ENCODE assay signal across 30 cellular contexts in genomic region chr6:34654061-34654460, GRCh38. TPM values are rescaled to one million over a fixed set of nuclear protein-coding genes. Genes with fewer than 3 reads are reported as not detected.
A peak's percentile ranks its signal among the peaks of the same experiment; 100 is the strongest.
DNase-seq lines count a peak whose midpoint lies in the region; ATAC-seq and TF ChIP-seq lines count a peak whose summit lies in the region.
"Had no signal": no experiment of that assay in that cellular context is flagged by ENCODE, and none has a peak within 500 bp of the region (broad histone marks: within the 10 kb centered on the region; RNA-seq: fewer than 3 reads in every experiment).

No MANE protein-coding gene starts in this region.

- H3K27ac ChIP-seq in uterus = no peak overlapping the region
- H3K27ac ChIP-seq: adrenal gland, esophagus squamous epithelium, foreskin keratinocyte, SJCRH30, suprapubic skin had no signal

- H3K4me1 ChIP-seq in uterus = peaks cover 9 to 11% of the 10 kb centered on the region in 2 donors

- no peak for TF ChIP-seq CTCF in uterus (IDR thresholded peaks at IDR 0.05)

- H3K36me3 ChIP-seq in uterus = no peaks in the 10 kb centered on the region

- no peaks in the 10 kb centered on the region for H3K27me3 Mint-ChIP-seq in activated CD4-positive, alpha-beta T cell treated with anti-CD3 and anti-CD28 coated beads for 36 hours
- no peaks in the 10 kb centered on the region for H3K27me3 Mint-ChIP-seq in stimulated activated naive B cell treated with anti-CD40 and anti-IgM and Interleukin-4, amounts not matched to agents 10 μg/mL and 1 μg/mL and 100 μg/mL, for 72 hours
- H3K27me3 Mint-ChIP-seq: activated naive CD4-positive, alpha-beta T cell treated with anti-CD3 and anti-CD28 coated beads, Interleukin-2, amount 10 ng/mL, durations not matched to agents 7 days and 5 days; activated T-helper 17 cell treated with anti-CD3 and anti-CD28 coated beads, Interleukin-2, amount 50 U/mL, for 72 hours; naive thymus-derived CD4-positive, alpha-beta T cell had no signal

- no peaks in the 10 kb centered on the region for H3K9me3 Mint-ChIP-seq in activated CD4-positive, alpha-beta T cell treated with anti-CD3 and anti-CD28 coated beads for 36 hours (ENCODE audit: low read depth)
- no peaks in the 10 kb centered on the region for H3K9me3 Mint-ChIP-seq in stimulated activated naive B cell treated with anti-CD40 and anti-IgM and Interleukin-4, amounts not matched to agents 10 μg/mL and 1 μg/mL and 100 μg/mL, for 72 hours
- H3K9me3 Mint-ChIP-seq: activated naive CD4-positive, alpha-beta T cell treated with anti-CD3 and anti-CD28 coated beads, Interleukin-2, amount 10 ng/mL, durations not matched to agents 7 days and 5 days; activated T-helper 17 cell treated with anti-CD3 and anti-CD28 coated beads, Interleukin-2, amount 50 U/mL, for 72 hours; CD8-positive, alpha-beta T cell; H9; naive thymus-derived CD4-positive, alpha-beta T cell; WTC11 had no signal

- H3K27ac Mint-ChIP-seq in activated CD4-positive, alpha-beta T cell treated with anti-CD3 and anti-CD28 coated beads for 36 hours = peak overlapping the region; percentile 13
- peak overlapping the region; percentile 59 for H3K27ac Mint-ChIP-seq in stimulated activated naive B cell treated with anti-CD40 and anti-IgM and Interleukin-4, amounts not matched to agents 10 μg/mL and 1 μg/mL and 100 μg/mL, for 72 hours
- H3K27ac Mint-ChIP-seq: activated naive CD4-positive, alpha-beta T cell treated with anti-CD3 and anti-CD28 coated beads, Interleukin-2, amount 10 ng/mL, durations not matched to agents 7 days and 5 days; CD8-positive, alpha-beta T cell; H9; WTC11 had no signal

- H3K36me3 Mint-ChIP-seq in activated CD4-positive, alpha-beta T cell treated with anti-CD3 and anti-CD28 coated beads for 36 hours (ENCODE audit: low read depth) = peaks cover 18% of the 10 kb centered on the region
- H3K36me3 Mint-ChIP-seq in stimulated activated naive B cell treated with anti-CD40 and anti-IgM and Interleukin-4, amounts not matched to agents 10 μg/mL and 1 μg/mL and 100 μg/mL, for 72 hours = peaks cover 9 to 14% of the 10 kb centered on the region in 2 donors

- CTCF ChIA-PET in activated CD4-positive, alpha-beta T cell treated with anti-CD3 and anti-CD28 coated beads for 36 hours (lab: Charles Lee) = interaction anchor here (0.6 to 1.3 kb wide), 3 partner anchors 11 to 160 kb away, joined by 3 to 4 read pairs (median 4); no protein-coding TSS in a partner anchor

- intact Hi-C loops in activated CD4-positive, alpha-beta T cell treated with anti-CD3 and anti-CD28 coated beads for 36 hours (cut with DNase I, micrococcal nuclease) = loop anchor here in 1 of 2 experiments (10.0 kb wide), 1 partner anchor 231 kb away; the partner anchor contains the start of genes ANKS1A and TAF11
- intact Hi-C loops in uterus (cut with DNase I; ENCODE audit: low total_unique reads) = no loop called here

- ATAC-seq in activated CD4-positive, alpha-beta T cell treated with anti-CD3 and anti-CD28 coated beads for 36 hours = no peak
- ATAC-seq in stimulated activated naive B cell treated with anti-CD40 and anti-IgM and Interleukin-4, amounts not matched to agents 10 μg/mL and 1 μg/mL and 100 μg/mL, for 72 hours (replicated peaks) = no peak
- ATAC-seq: activated T-helper 17 cell treated with anti-CD3 and anti-CD28 coated beads, Interleukin-2, amount 50 U/mL, for 72 hours; CD8-positive, alpha-beta T cell; foreskin keratinocyte; heart left ventricle; naive thymus-derived CD4-positive, alpha-beta T cell; WTC11 had no signal

- no peak overlapping the region for H3K4me3 ChIP-seq in uterus
- H3K4me3 ChIP-seq: adrenal gland, dorsolateral prefrontal cortex, esophagus squamous epithelium, heart left ventricle, SJCRH30, suprapubic skin had no signal

- POLR2A ChIA-PET in activated CD4-positive, alpha-beta T cell treated with anti-CD3 and anti-CD28 coated beads for 36 hours (lab: Charles Lee) = no interaction called here

- no peak for DNase-seq in activated CD4-positive, alpha-beta T cell treated with anti-CD3 and anti-CD28 coated beads for 36 hours
- no peak for DNase-seq in activated CD4-positive, alpha-beta T cell treated with anti-CD3 and anti-CD28 coated beads, Interleukin-2, amount 50 U/mL, for 1 hour
- peak; percentile 77 for DNase-seq in NCI-H2171 treated with DMSO at 0.1 percent for 48 hours (lab: John Stamatoyannopoulos, UW)
- DNase-seq in cerebellar nuclear complex (lab: John Stamatoyannopoulos, UW) = peak; percentile 75 to 97
- no peak for DNase-seq in stimulated activated naive B cell treated with anti-CD40 and anti-IgM and Interleukin-4, amounts not matched to agents 10 μg/mL and 1 μg/mL and 100 μg/mL, for 72 hours
- no peak for DNase-seq in stimulated activated CD4-positive, alpha-beta T cell treated with anti-CD3 and anti-CD28 coated beads, Interleukin-2, amount 100 ng/mL, for 24 hours
- no peak for DNase-seq in uterus
- DNase-seq in activated CD8-positive, alpha-beta memory T cell treated with anti-CD3 and anti-CD28 coated beads, Interleukin-2, amount 50 U/mL, for 48 hours = no peak
- DNase-seq: activated CD8-positive, alpha-beta memory T cell treated with anti-CD3 and anti-CD28 coated beads, Interleukin-2, amount 50 U/mL, for 4 hours; activated naive CD4-positive, alpha-beta T cell treated with anti-CD3 and anti-CD28 coated beads, Interleukin-2, amount 10 ng/mL, durations not matched to agents 7 days and 5 days; adrenal gland; CD8-positive, alpha-beta T cell; DMS 273 treated with DMSO at 0.1 percent for 48 hours; dorsolateral prefrontal cortex; esophagus squamous epithelium; foreskin keratinocyte; H9; heart left ventricle; Kasumi-1; kidney; naive thymus-derived CD4-positive, alpha-beta T cell; NCI-H1694 treated with DMSO at 0.1 percent for 48 hours; nucleus accumbens; SJCRH30; stimulated activated CD4-positive, alpha-beta T cell treated with anti-CD3 and anti-CD28 coated beads, Interleukin-15, amount 100 ng/mL, for 24 hours; stimulated activated naive CD4-positive, alpha-beta T cell; SW 1271 had no signal

- H3K4me3 Mint-ChIP-seq in activated CD4-positive, alpha-beta T cell treated with anti-CD3 and anti-CD28 coated beads for 36 hours = no peak overlapping the region
- H3K4me3 Mint-ChIP-seq in stimulated activated naive B cell treated with anti-CD40 and anti-IgM and Interleukin-4, amounts not matched to agents 10 μg/mL and 1 μg/mL and 100 μg/mL, for 72 hours = no peak overlapping the region
- H3K4me3 Mint-ChIP-seq: activated naive CD4-positive, alpha-beta T cell treated with anti-CD3 and anti-CD28 coated beads, Interleukin-2, amount 10 ng/mL, durations not matched to agents 7 days and 5 days; activated T-helper 17 cell treated with anti-CD3 and anti-CD28 coated beads, Interleukin-2, amount 50 U/mL, for 72 hours; CD8-positive, alpha-beta T cell; H9; naive thymus-derived CD4-positive, alpha-beta T cell; WTC11 had no signal

- no peaks in the 10 kb centered on the region for H3K27me3 ChIP-seq in uterus
- H3K27me3 ChIP-seq: adrenal gland, dorsolateral prefrontal cortex, esophagus squamous epithelium, foreskin keratinocyte, heart left ventricle, SJCRH30, suprapubic skin had no signal

- TF ChIP-seq POLR2A in uterus (IDR thresholded peaks at IDR 0.05) = no peak

- H3K4me1 Mint-ChIP-seq in activated CD4-positive, alpha-beta T cell treated with anti-CD3 and anti-CD28 coated beads for 36 hours = peaks cover 46% of the 10 kb centered on the region
- H3K4me1 Mint-ChIP-seq in stimulated activated naive B cell treated with anti-CD40 and anti-IgM and Interleukin-4, amounts not matched to agents 10 μg/mL and 1 μg/mL and 100 μg/mL, for 72 hours = peaks cover 20 to 42% of the 10 kb centered on the region in 2 donors

- no peaks in the 10 kb centered on the region for H3K9me3 ChIP-seq in uterus
- H3K9me3 ChIP-seq: adrenal gland, esophagus squamous epithelium, heart left ventricle, SJCRH30, suprapubic skin had no signal

RNA-seq across cellular contexts. Expression of gene ILRUN, which starts 42.5 kb away (rescaled TPM):
- total RNA-seq in activated CD4-positive, alpha-beta T cell treated with anti-CD3 and anti-CD28 coated beads for 36 hours = 10 to 100 TPM; 56.2 to 66.9 TPM
- total RNA-seq in uterus = 10 to 100 TPM in 3 of 4 donors, 1 to 10 TPM in 1; 9.0 to 70.8 (median 35.0) TPM

Comparison
In these comparisons a context has a peak if more than half of its experiments do, and no peak if none do; other contexts are left out.
1. DNase-seq: peak in NCI-H2171 treated with DMSO at 0.1 percent for 48 hours (single experiment) and cerebellar nuclear complex (2 of 2); none in activated CD4-positive, alpha-beta T cell treated with anti-CD3 and anti-CD28 coated beads for 36 hours (single experiment), activated CD4-positive, alpha-beta T cell treated with anti-CD3 and anti-CD28 coated beads, Interleukin-2, amount 50 U/mL, for 1 hour (single experiment), stimulated activated naive B cell treated with anti-CD40 and anti-IgM and Interleukin-4, amounts not matched to agents 10 μg/mL and 1 μg/mL and 100 μg/mL, for 72 hours (single experiment), stimulated activated CD4-positive, alpha-beta T cell treated with anti-CD3 and anti-CD28 coated beads, Interleukin-2, amount 100 ng/mL, for 24 hours (0 of 2), uterus (0 of 2) and activated CD8-positive, alpha-beta memory T cell treated with anti-CD3 and anti-CD28 coated beads, Interleukin-2, amount 50 U/mL, for 48 hours (single experiment).